Comparison of ENCODE assay signal across 4 cellular contexts in the genomic region with DNA sequence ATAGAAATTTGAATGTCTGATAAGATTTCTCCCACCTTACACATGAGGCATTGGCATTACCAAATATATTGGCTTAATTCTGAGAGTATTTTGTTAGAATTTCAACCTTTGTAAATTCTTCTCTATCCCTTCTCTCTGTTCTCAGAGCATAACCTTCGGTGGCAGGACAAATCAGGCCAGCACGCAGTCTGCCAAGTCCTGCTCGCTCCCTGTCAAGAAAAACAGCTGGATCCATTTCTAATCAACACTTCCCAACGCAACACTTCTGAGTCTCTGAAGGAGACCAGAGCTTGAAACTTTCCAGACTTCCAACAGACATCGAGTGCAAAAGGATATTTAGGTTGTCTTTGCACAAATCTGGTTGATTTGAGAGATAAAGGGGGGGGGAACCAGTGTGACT.
"Had no signal": no experiment of that assay in that cellular context is flagged by ENCODE, and none has a peak within 500 bp of the region (broad histone marks: within the 10 kb centered on the region; RNA-seq: fewer than 3 reads in every experiment).

No MANE protein-coding gene starts in this region.

- H3K4me3 ChIP-seq: GM23338 had no signal

- DNase-seq: H9, HCEC 1CT, IMR-90 had no signal
